11 cellular contexts compared by ENCODE assay signal in genomic region chr5:119439140-119439625, GRCh38. TPM values are rescaled to one million over a fixed set of nuclear protein-coding genes. Genes with fewer than 3 reads are reported as not detected.
DNase-seq lines count a peak whose midpoint lies in the region; ATAC-seq and TF ChIP-seq lines count a peak whose summit lies in the region.
"Had no signal": no experiment of that assay in that cellular context is flagged by ENCODE, and none has a peak within 500 bp of the region (broad histone marks: within the 10 kb centered on the region; RNA-seq: fewer than 3 reads in every experiment).

No MANE protein-coding gene starts in this region.

- H3K36me3 Mint-ChIP-seq in CD4-positive, CD25-positive, alpha-beta regulatory T cell, result no peaks in the 10 kb centered on the region
- H3K36me3 Mint-ChIP-seq in activated CD4-positive, alpha-beta memory T cell treated with anti-CD3 and anti-CD28 coated beads, Interleukin-2, amount 10 ng/mL, durations not matched to agents 7 days and 5 days (ENCODE audit: low read depth), result no peaks in the 10 kb centered on the region
- peaks cover 5% of the 10 kb centered on the region for H3K36me3 Mint-ChIP-seq in chondrocyte (ENCODE audit: low read depth)

- no peak overlapping the region for H3K27ac ChIP-seq in CD4-positive, CD25-positive, alpha-beta regulatory T cell (ENCODE audit: insufficient read depth, low read length, poor library complexity, severe bottlenecking)
- H3K27ac ChIP-seq in lung (ENCODE audit: low read depth in 1 of 2, low read length in 1 of 2), result no peak overlapping the region

- H3K9me3 Mint-ChIP-seq in CD4-positive, CD25-positive, alpha-beta regulatory T cell, result peaks cover 0 to 8% (median 1%) of the 10 kb centered on the region in 7 donors
- H3K9me3 Mint-ChIP-seq in activated CD4-positive, alpha-beta memory T cell treated with anti-CD3 and anti-CD28 coated beads, Interleukin-2, amount 10 ng/mL, durations not matched to agents 7 days and 5 days, result peaks cover 2% of the 10 kb centered on the region
- H3K9me3 Mint-ChIP-seq in chondrocyte (ENCODE audit: low read depth), result peaks cover 11% of the 10 kb centered on the region

- CTCF ChIA-PET in activated CD4-positive, alpha-beta memory T cell treated with anti-CD3 and anti-CD28 coated beads, Interleukin-2, amount 10 ng/mL, durations not matched to agents 7 days and 5 days (lab: Charles Lee), result interaction anchor here (2.4 kb wide), 1 partner anchor 451 kb away, joined by 6 read pairs; the partner anchor contains the start of gene DTWD2

- TF ChIP-seq CTCF in lung (IDR thresholded peaks at IDR 0.05; ENCODE audit: control extremely low read depth, extremely low read depth) (no peak), chondrocyte (IDR thresholded peaks at IDR 0.05) (no peak)

- DNase-seq in CD4-positive, CD25-positive, alpha-beta regulatory T cell, result no peak
- DNase-seq in activated CD4-positive, alpha-beta memory T cell treated with anti-CD3 and anti-CD28 coated beads, Interleukin-2, amount 10 ng/mL, durations not matched to agents 7 days and 5 days, result no peak
- DNase-seq in lung (ENCODE audit: low spot score) (peak; percentile 50), hypothalamus (lab: John Stamatoyannopoulos, UW) (no peak), DMS153 treated with DMSO at 0.1 percent for 48 hours (lab: John Stamatoyannopoulos, UW; ENCODE audit: unreplicated experiment) (no peak), chondrocyte (ENCODE audit: low spot score) (no peak)
- DNase-seq: DMS153, left ventricle myocardium superior, NCI-H2171 treated with DMSO at 0.1 percent for 48 hours had no signal

- no peaks in the 10 kb centered on the region for H3K4me1 ChIP-seq in CD4-positive, CD25-positive, alpha-beta regulatory T cell (ENCODE audit: control insufficient read depth, insufficient read depth, low read length, poor library complexity, severe bottlenecking)
- peaks cover 0 to 3% of the 10 kb centered on the region in 2 donors for H3K4me1 ChIP-seq in lung (ENCODE audit: control insufficient read depth in 2 of 2, insufficient read depth in 2 of 2, low read length in 2 of 2)

- peak overlapping the region in 1 of 3 donors; percentile 66 for H3K27ac Mint-ChIP-seq in CD4-positive, CD25-positive, alpha-beta regulatory T cell
- H3K27ac Mint-ChIP-seq in activated CD4-positive, alpha-beta memory T cell treated with anti-CD3 and anti-CD28 coated beads, Interleukin-2, amount 10 ng/mL, durations not matched to agents 7 days and 5 days, result no peak overlapping the region
- H3K27ac Mint-ChIP-seq in chondrocyte (ENCODE audit: unreplicated experiment), result no peak overlapping the region

- peaks cover 9% of the 10 kb centered on the region for H3K27me3 ChIP-seq in CD4-positive, CD25-positive, alpha-beta regulatory T cell (ENCODE audit: control insufficient read depth, insufficient read depth, low read length)
- H3K27me3 ChIP-seq in lung (ENCODE audit: control insufficient read depth, insufficient read depth), result no peaks in the 10 kb centered on the region

- H3K4me3 Mint-ChIP-seq in CD4-positive, CD25-positive, alpha-beta regulatory T cell, result peak overlapping the region in 3 of 4 donors; percentile 71 to 88 (median 84)
- peak overlapping the region; percentile 48 for H3K4me3 Mint-ChIP-seq in activated CD4-positive, alpha-beta memory T cell treated with anti-CD3 and anti-CD28 coated beads, Interleukin-2, amount 10 ng/mL, durations not matched to agents 7 days and 5 days
- H3K4me3 Mint-ChIP-seq in chondrocyte (ENCODE audit: unreplicated experiment), result no peak overlapping the region

- H3K4me3 ChIP-seq in CD4-positive, CD25-positive, alpha-beta regulatory T cell (ENCODE audit: low read depth, low read length), result peak overlapping the region; percentile 55
- no peak overlapping the region for H3K4me3 ChIP-seq in lung

- POLR2A ChIA-PET in activated CD4-positive, alpha-beta memory T cell treated with anti-CD3 and anti-CD28 coated beads, Interleukin-2, amount 10 ng/mL, durations not matched to agents 7 days and 5 days (lab: Charles Lee), result no interaction called here

- H3K9me3 ChIP-seq in CD4-positive, CD25-positive, alpha-beta regulatory T cell (ENCODE audit: control insufficient read depth in 2 of 2, low read length in 2 of 2), result no peaks in the 10 kb centered on the region
- peaks cover 0 to 2% of the 10 kb centered on the region in 2 donors for H3K9me3 ChIP-seq in lung (ENCODE audit: control insufficient read depth in 2 of 2, insufficient read depth in 1 of 2, low read length in 1 of 2)

- 48 to 54% methylated on average over 8 of the region's 8 CpGs for WGBS in lung, 2 donors

- ATAC-seq in CD4-positive, CD25-positive, alpha-beta regulatory T cell (ENCODE audit: low read depth in 2 of 2), result no peak
- ATAC-seq in HG02610 (IDR thresholded peaks at IDR 0.05; ENCODE audit: unreplicated experiment), result peak; percentile 62
- ATAC-seq in lung (ENCODE audit: insufficient read depth, low FRiP score), result peak; percentile 64
- no peak for ATAC-seq in HG02973 (IDR thresholded peaks at IDR 0.05; ENCODE audit: unreplicated experiment)
- ATAC-seq: left ventricle myocardium superior had no signal

- peaks cover 52% of the 10 kb centered on the region for H3K27me3 Mint-ChIP-seq in CD4-positive, CD25-positive, alpha-beta regulatory T cell
- H3K27me3 Mint-ChIP-seq in activated CD4-positive, alpha-beta memory T cell treated with anti-CD3 and anti-CD28 coated beads, Interleukin-2, amount 10 ng/mL, durations not matched to agents 7 days and 5 days, result peaks cover 39% of the 10 kb centered on the region
- H3K27me3 Mint-ChIP-seq in chondrocyte (ENCODE audit: low read depth), result peaks cover 50% of the 10 kb centered on the region

- peaks cover 0 to 5% (median 5%) of the 10 kb centered on the region in 4 donors for H3K4me1 Mint-ChIP-seq in CD4-positive, CD25-positive, alpha-beta regulatory T cell
- H3K4me1 Mint-ChIP-seq in activated CD4-positive, alpha-beta memory T cell treated with anti-CD3 and anti-CD28 coated beads, Interleukin-2, amount 10 ng/mL, durations not matched to agents 7 days and 5 days, result peaks cover 17% of the 10 kb centered on the region
- H3K4me1 Mint-ChIP-seq in chondrocyte (ENCODE audit: low read depth), result no peaks in the 10 kb centered on the region

- H3K36me3 ChIP-seq in CD4-positive, CD25-positive, alpha-beta regulatory T cell (ENCODE audit: control insufficient read depth, insufficient read depth, low read length), result no peaks in the 10 kb centered on the region
- no peaks in the 10 kb centered on the region for H3K36me3 ChIP-seq in lung (ENCODE audit: control insufficient read depth in 2 of 2, insufficient read depth in 2 of 2, low read length in 2 of 2)

RNA-seq across cellular contexts. Expression of gene HSD17B4, which starts 13.1 kb away (rescaled TPM):
- total RNA-seq in CD4-positive, CD25-positive, alpha-beta regulatory T cell, result 31.5 TPM
- 10 to 100 TPM; 31.3 to 73.3 (median 41.0) TPM for polyA plus RNA-seq in CD4-positive, CD25-positive, alpha-beta regulatory T cell
- total RNA-seq in activated CD4-positive, alpha-beta memory T cell treated with anti-CD3 and anti-CD28 coated beads, Interleukin-2, amount 10 ng/mL, durations not matched to agents 7 days and 5 days, result 10 to 100 TPM; 57.2 to 59.1 TPM
- total RNA-seq in lung, result 100 to 1,000 TPM; 329 to 371 TPM
- polyA plus RNA-seq in lung, result 100 to 1,000 TPM; 348 to 367 TPM
- total RNA-seq in chondrocyte, result 92.8 to 118 TPM (median 98.4 TPM) in 3 replicates

Comparison
In these comparisons a context has a peak if more than half of its experiments do, and no peak if none do; other contexts are left out.
1. ATAC-seq: peak in HG02610 (single experiment) and lung (single experiment); none in CD4-positive, CD25-positive, alpha-beta regulatory T cell (0 of 2) and HG02973 (single experiment).